ENCODE assay signal across 26 cellular contexts in the genomic region with DNA sequence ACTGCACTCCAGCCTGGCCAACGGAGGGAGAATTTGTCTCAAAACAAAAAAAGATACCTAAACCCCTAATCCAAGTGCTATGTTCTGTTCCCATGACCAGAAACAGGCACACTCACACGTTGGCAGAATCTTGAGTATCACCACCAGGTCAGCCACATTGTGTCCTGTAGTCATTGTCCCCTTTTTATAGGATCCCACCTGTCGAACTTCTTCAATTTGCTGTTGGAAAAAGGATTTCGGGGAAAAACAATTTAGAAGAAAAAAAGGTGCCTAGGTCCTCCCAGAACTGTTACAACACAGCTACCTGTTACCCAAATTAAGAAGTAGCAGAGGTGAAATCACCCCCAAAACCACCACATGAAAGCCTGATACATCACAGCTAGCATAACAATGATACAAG. TPM values are rescaled to one million over a fixed set of nuclear protein-coding genes. Genes with fewer than 3 reads are reported as not detected.
DNase-seq lines count a peak whose midpoint lies in the region; ATAC-seq, FAIRE-seq and TF ChIP-seq lines count a peak whose summit lies in the region.
"Had no signal": no experiment of that assay in that cellular context is flagged by ENCODE, and none has a peak within 500 bp of the region (broad histone marks: within the 10 kb centered on the region; RNA-seq: fewer than 3 reads in every experiment).

No MANE protein-coding gene starts in this region.

- ATAC-seq in GM19467 (IDR thresholded peaks at IDR 0.05; ENCODE audit: unreplicated experiment): no peak
- ATAC-seq: A549; activated naive CD4-positive, alpha-beta T cell treated with anti-CD3 and anti-CD28 coated beads, Interleukin-2, amount 50 U/mL, for 72 hours; psoas muscle had no signal

- H3K9me3 Mint-ChIP-seq in activated CD4-positive, alpha-beta memory T cell treated with anti-CD3 and anti-CD28 coated beads for 36 hours: no peaks in the 10 kb centered on the region
- no peaks in the 10 kb centered on the region for H3K9me3 Mint-ChIP-seq in activated CD4-positive, alpha-beta memory T cell treated with anti-CD3 and anti-CD28 coated beads, Interleukin-2, amount 10 ng/mL, durations not matched to agents 7 days and 5 days
- no peaks in the 10 kb centered on the region for H3K9me3 Mint-ChIP-seq in activated naive CD8-positive, alpha-beta T cell (ENCODE audit: low read depth)
- no peaks in the 10 kb centered on the region for H3K9me3 Mint-ChIP-seq in nephron
- H3K9me3 Mint-ChIP-seq: activated naive CD4-positive, alpha-beta T cell treated with anti-CD3 and anti-CD28 coated beads, Interleukin-2, amount 50 U/mL, for 72 hours had no signal

- H3K4me3 ChIP-seq in HEK293 (ENCODE audit: low read depth, low read length) (no peak overlapping the region), kidney (ENCODE audit: low read length in 2 of 2) (no peak overlapping the region)
- H3K4me3 ChIP-seq: A549, lung, psoas muscle, SJSA1 had no signal

- H3K4me1 ChIP-seq in HEK293 (ENCODE audit: control insufficient read depth, insufficient read depth, low read length) (no peaks in the 10 kb centered on the region), kidney (ENCODE audit: control insufficient read depth in 1 of 2, insufficient read depth in 1 of 2, low read depth in 1 of 2, low read length in 2 of 2) (peaks cover 8 to 14% of the 10 kb centered on the region in 2 donors)
- H3K4me1 ChIP-seq: BE2C had no signal

- POLR2A ChIA-PET in activated CD4-positive, alpha-beta memory T cell treated with anti-CD3 and anti-CD28 coated beads for 36 hours (lab: Charles Lee): interaction anchor here (0.7 to 3.1 kb wide), 3 partner anchors 9 to 136 kb away, joined by 3 to 16 read pairs (median 3); partner anchors contain the start of gene SNAPIN
- POLR2A ChIA-PET in activated CD4-positive, alpha-beta memory T cell treated with anti-CD3 and anti-CD28 coated beads, Interleukin-2, amount 10 ng/mL, durations not matched to agents 7 days and 5 days (lab: Charles Lee): interaction anchor here (0.8 to 4.7 kb wide), 4 partner anchors 8 to 135 kb away, joined by 3 to 29 read pairs (median 6); partner anchors contain the start of genes CHTOP and SNAPIN
- POLR2A ChIA-PET in HEK293 (lab: Yijun Ruan, JAX): interaction anchor here (0.5 to 1.6 kb wide), 4 partner anchors 15 to 60 kb away, joined by 3 to 11 read pairs (median 4); partner anchors contain the start of gene INTS3

- no peak for TF ChIP-seq CTCF in HEK293 (tag by site-specific recombination; IDR thresholded peaks at IDR 0.05)
- TF ChIP-seq CTCF in nephron (IDR thresholded peaks at IDR 0.05; ENCODE audit: unreplicated experiment in 3 of 3): no peak
- TF ChIP-seq CTCF in kidney (IDR thresholded peaks at IDR 0.05; ENCODE audit: borderline replicate concordance, extremely low read depth, insufficient read depth): no peak

- H3K4me1 Mint-ChIP-seq in activated CD4-positive, alpha-beta memory T cell treated with anti-CD3 and anti-CD28 coated beads for 36 hours (ENCODE audit: low read depth): peaks cover 31% of the 10 kb centered on the region
- peaks cover 38% of the 10 kb centered on the region for H3K4me1 Mint-ChIP-seq in activated CD4-positive, alpha-beta memory T cell treated with anti-CD3 and anti-CD28 coated beads, Interleukin-2, amount 10 ng/mL, durations not matched to agents 7 days and 5 days
- peaks cover 29% of the 10 kb centered on the region for H3K4me1 Mint-ChIP-seq in activated naive CD8-positive, alpha-beta T cell (ENCODE audit: low read depth)
- H3K4me1 Mint-ChIP-seq in nephron: peaks cover 22% of the 10 kb centered on the region

- H3K36me3 ChIP-seq in HEK293 (ENCODE audit: control insufficient read depth in 2 of 2, insufficient read depth in 1 of 2, low read length in 2 of 2) (peaks cover 66 to 79% of the 10 kb centered on the region in 2 experiments), kidney (ENCODE audit: control insufficient read depth in 1 of 2, insufficient read depth in 2 of 2, low read length in 2 of 2) (peaks cover 41 to 60% of the 10 kb centered on the region in 2 donors)

- H3K27ac Mint-ChIP-seq in activated CD4-positive, alpha-beta memory T cell treated with anti-CD3 and anti-CD28 coated beads for 36 hours: peak overlapping the region; percentile 55
- no peak overlapping the region for H3K27ac Mint-ChIP-seq in activated CD4-positive, alpha-beta memory T cell treated with anti-CD3 and anti-CD28 coated beads, Interleukin-2, amount 10 ng/mL, durations not matched to agents 7 days and 5 days
- peak overlapping the region; percentile 22 for H3K27ac Mint-ChIP-seq in activated naive CD8-positive, alpha-beta T cell
- H3K27ac Mint-ChIP-seq in nephron: peak overlapping the region in 2 of 3 experiments; percentile 41 to 50

- FAIRE-seq in kidney (lab: Jason Lieb, UNC): no peak
- FAIRE-seq: A549, GM12891, H54, urothelium cell line had no signal

- H3K27ac ChIP-seq in HEK293 (ENCODE audit: extremely low read depth, low read depth, low read length) (no peak overlapping the region), kidney (ENCODE audit: low read depth in 2 of 2, low read length in 2 of 2) (no peak overlapping the region)
- H3K27ac ChIP-seq: A549, epithelial cell of prostate, neutrophil, psoas muscle, SJSA1 had no signal

- H3K27me3 Mint-ChIP-seq in activated CD4-positive, alpha-beta memory T cell treated with anti-CD3 and anti-CD28 coated beads for 36 hours: no peaks in the 10 kb centered on the region
- H3K27me3 Mint-ChIP-seq in activated CD4-positive, alpha-beta memory T cell treated with anti-CD3 and anti-CD28 coated beads, Interleukin-2, amount 10 ng/mL, durations not matched to agents 7 days and 5 days: no peaks in the 10 kb centered on the region
- H3K27me3 Mint-ChIP-seq in activated naive CD8-positive, alpha-beta T cell: no peaks in the 10 kb centered on the region
- no peaks in the 10 kb centered on the region for H3K27me3 Mint-ChIP-seq in nephron (ENCODE audit: low read depth)

- no peak overlapping the region for H3K4me3 Mint-ChIP-seq in activated CD4-positive, alpha-beta memory T cell treated with anti-CD3 and anti-CD28 coated beads for 36 hours
- no peak overlapping the region for H3K4me3 Mint-ChIP-seq in activated CD4-positive, alpha-beta memory T cell treated with anti-CD3 and anti-CD28 coated beads, Interleukin-2, amount 10 ng/mL, durations not matched to agents 7 days and 5 days
- peak overlapping the region; percentile 75 for H3K4me3 Mint-ChIP-seq in activated naive CD8-positive, alpha-beta T cell
- H3K4me3 Mint-ChIP-seq in nephron: peak overlapping the region in 1 of 3 experiments; percentile 63

- H3K9ac ChIP-seq in kidney (ENCODE audit: low read length in 2 of 2): no peak overlapping the region

- intact Hi-C loops in activated CD4-positive, alpha-beta memory T cell treated with anti-CD3 and anti-CD28 coated beads for 36 hours (cut with micrococcal nuclease): no loop called here
- intact Hi-C loops in kidney (cut with DNase I): no loop called here

- H3K36me3 Mint-ChIP-seq in activated CD4-positive, alpha-beta memory T cell treated with anti-CD3 and anti-CD28 coated beads for 36 hours: peaks cover 64% of the 10 kb centered on the region
- peaks cover 78% of the 10 kb centered on the region for H3K36me3 Mint-ChIP-seq in activated CD4-positive, alpha-beta memory T cell treated with anti-CD3 and anti-CD28 coated beads, Interleukin-2, amount 10 ng/mL, durations not matched to agents 7 days and 5 days (ENCODE audit: low read depth)
- peaks cover 11% of the 10 kb centered on the region for H3K36me3 Mint-ChIP-seq in activated naive CD8-positive, alpha-beta T cell
- peaks cover 73% of the 10 kb centered on the region for H3K36me3 Mint-ChIP-seq in nephron (ENCODE audit: low read depth)

- no peaks in the 10 kb centered on the region for H3K9me3 ChIP-seq in HEK293 (ENCODE audit: control insufficient read depth, insufficient read depth, low read depth, low read length)
- no peaks in the 10 kb centered on the region for H3K9me3 ChIP-seq in kidney (ENCODE audit: control insufficient read depth in 1 of 2, low read length in 2 of 2)
- H3K9me3 ChIP-seq: A549, BE2C, neutrophil, psoas muscle, SJSA1 had no signal

- no peak for DNase-seq in activated CD4-positive, alpha-beta memory T cell treated with anti-CD3 and anti-CD28 coated beads for 36 hours
- DNase-seq in activated CD4-positive, alpha-beta memory T cell treated with anti-CD3 and anti-CD28 coated beads, Interleukin-2, amount 10 ng/mL, durations not matched to agents 7 days and 5 days: no peak
- DNase-seq in T-helper 1 cell (no peak), kidney (no peak)
- DNase-seq: activated CD4-positive, alpha-beta T cell treated with anti-CD3 and anti-CD28 coated beads, Interleukin-2, amount 50 U/mL, for 1 hour; BE2C; Calu3; Kasumi-1; NCI-H1694 treated with DMSO at 0.1 percent for 48 hours; NCI-H2171; NCI-H524 treated with DMSO at 0.1 percent for 48 hours; psoas muscle had no signal

- CTCF ChIA-PET in activated CD4-positive, alpha-beta memory T cell treated with anti-CD3 and anti-CD28 coated beads for 36 hours (lab: Charles Lee): no interaction called here
- CTCF ChIA-PET in activated CD4-positive, alpha-beta memory T cell treated with anti-CD3 and anti-CD28 coated beads, Interleukin-2, amount 10 ng/mL, durations not matched to agents 7 days and 5 days (lab: Charles Lee): no interaction called here
- CTCF ChIA-PET in HEK293 (lab: Yijun Ruan, JAX): interaction anchor here (1.0 to 1.4 kb wide), 3 partner anchors 40 to 157 kb away, joined by 3 to 6 read pairs (median 3); partner anchors contain the start of genes S100A1 and S100A13

RNA-seq across cellular contexts. Expression of gene ILF2, which starts 3.4 kb away (rescaled TPM):
- total RNA-seq in activated CD4-positive, alpha-beta memory T cell treated with anti-CD3 and anti-CD28 coated beads for 36 hours: 100 to 1,000 TPM; 315 to 323 TPM
- 100 to 1,000 TPM; 166 to 169 TPM for total RNA-seq in activated CD4-positive, alpha-beta memory T cell treated with anti-CD3 and anti-CD28 coated beads, Interleukin-2, amount 10 ng/mL, durations not matched to agents 7 days and 5 days
- total RNA-seq in kidney: 110 TPM
- 197 TPM for polyA plus RNA-seq in kidney (ENCODE audit: insufficient read depth, low read depth, low replicate concordance)

RNA-seq across cellular contexts. Expression of gene SNAPIN, which starts 8.9 kb away (rescaled TPM):
- total RNA-seq in activated CD4-positive, alpha-beta memory T cell treated with anti-CD3 and anti-CD28 coated beads for 36 hours: 10 to 100 TPM; 31.3 to 32.1 TPM
- total RNA-seq in activated CD4-positive, alpha-beta memory T cell treated with anti-CD3 and anti-CD28 coated beads, Interleukin-2, amount 10 ng/mL, durations not matched to agents 7 days and 5 days: 10 to 100 TPM; 35.0 to 35.6 TPM
- total RNA-seq in kidney: 46.2 TPM
- 59.8 TPM for polyA plus RNA-seq in kidney (ENCODE audit: insufficient read depth, low read depth, low replicate concordance)

RNA-seq across cellular contexts. Expression of gene NPR1, which starts 11.0 kb away (rescaled TPM):
- total RNA-seq in activated CD4-positive, alpha-beta memory T cell treated with anti-CD3 and anti-CD28 coated beads for 36 hours: under 1 TPM; 0.05 to 0.07 TPM
- total RNA-seq in activated CD4-positive, alpha-beta memory T cell treated with anti-CD3 and anti-CD28 coated beads, Interleukin-2, amount 10 ng/mL, durations not matched to agents 7 days and 5 days: not detected
- total RNA-seq in kidney: 89.3 TPM
- polyA plus RNA-seq in kidney (ENCODE audit: insufficient read depth, low read depth, low replicate concordance): 57.8 TPM
- total RNA-seq: activated naive CD4-positive, alpha-beta T cell treated with anti-CD3 and anti-CD28 coated beads, Interleukin-2, amount 50 U/mL, for 72 hours; Calu3; T-helper 2 cell treated with Interferon-gamma antibody and Interleukin-4, amounts not matched to agents 100 ng/mL and 5 ng/mL, for 36 hours had no signal

RNA-seq across cellular contexts. Expression of gene CHTOP, which starts 33.6 kb away (rescaled TPM):
- total RNA-seq in activated CD4-positive, alpha-beta memory T cell treated with anti-CD3 and anti-CD28 coated beads for 36 hours: 10 to 100 TPM; 92.5 to 94.7 TPM
- 10 to 100 TPM; 84.7 to 87.1 TPM for total RNA-seq in activated CD4-positive, alpha-beta memory T cell treated with anti-CD3 and anti-CD28 coated beads, Interleukin-2, amount 10 ng/mL, durations not matched to agents 7 days and 5 days
- 83.6 TPM for total RNA-seq in kidney
- polyA plus RNA-seq in kidney (ENCODE audit: insufficient read depth, low read depth, low replicate concordance): 71.1 TPM

RNA-seq across cellular contexts. Expression of gene S100A1, which starts 39.2 kb away (rescaled TPM):
- total RNA-seq in activated CD4-positive, alpha-beta memory T cell treated with anti-CD3 and anti-CD28 coated beads for 36 hours: not detected
- total RNA-seq in activated CD4-positive, alpha-beta memory T cell treated with anti-CD3 and anti-CD28 coated beads, Interleukin-2, amount 10 ng/mL, durations not matched to agents 7 days and 5 days: not detected
- total RNA-seq in kidney: 83.1 TPM
- polyA plus RNA-seq in kidney (ENCODE audit: insufficient read depth, low read depth, low replicate concordance): 332 TPM
- total RNA-seq: activated naive CD4-positive, alpha-beta T cell treated with anti-CD3 and anti-CD28 coated beads, Interleukin-2, amount 50 U/mL, for 72 hours; Calu3; T-helper 2 cell treated with Interferon-gamma antibody and Interleukin-4, amounts not matched to agents 100 ng/mL and 5 ng/mL, for 36 hours had no signal

Comparison
In these comparisons a context has a peak if more than half of its experiments do, and no peak if none do; other contexts are left out.
1. RNA of gene NPR1, which starts 11.0 kb away (total RNA-seq): 89.3 TPM in kidney (single experiment); 0.05 to 0.07 TPM in activated CD4-positive, alpha-beta memory T cell treated with anti-CD3 and anti-CD28 coated beads for 36 hours and not detected in activated CD4-positive, alpha-beta memory T cell treated with anti-CD3 and anti-CD28 coated beads, Interleukin-2, amount 10 ng/mL, durations not matched to agents 7 days and 5 days; every median in the first group is over 10 times any median in the second.